3 cellular contexts compared by ENCODE assay signal in genomic region chr13:71219671-71220070, GRCh38.
A peak's percentile ranks its signal among the peaks of the same experiment; 100 is the strongest.
TF ChIP-seq lines count a peak whose summit lies in the region.

No MANE protein-coding gene starts in this region.

TF ChIP-seq in SK-N-SH treated with all-trans-retinoic acid at 6 μM for 48 hours, 23 proteins besides CTCF, POLR2A, EP300 and RAD21:
- TF ChIP-seq ARNTL (CRISPR knock-in tag; IDR thresholded peaks at IDR 0.05; ENCODE audit: borderline replicate concordance, low read depth) (no peak), ISL1 (CRISPR knock-in tag; IDR thresholded peaks at IDR 0.05) (peak; percentile 35; the same call in 1 of the 2 replicates), ZC3H10 (CRISPR knock-in tag; IDR thresholded peaks at IDR 0.05) (no peak), OSR1 (CRISPR knock-in tag; IDR thresholded peaks at IDR 0.05) (no peak)

TF ChIP-seq in SK-N-SH, 30 proteins besides CTCF, POLR2A, EP300 and RAD21:
- TF ChIP-seq ZBTB33 (IDR thresholded peaks at IDR 0.05; ENCODE audit: borderline replicate concordance, low read depth) (no peak), REST (IDR thresholded peaks at IDR 0.05; ENCODE audit: low read depth, low read length) (no peak), EZH2phosphoT487 (IDR thresholded peaks at IDR 0.05; ENCODE audit: borderline replicate concordance, low read depth) (no peak), PBX3 (IDR thresholded peaks at IDR 0.05) (no peak), IRF3 (IDR thresholded peaks at IDR 0.05; ENCODE audit: low read depth, low read length) (no peak), ELF1 (IDR thresholded peaks at IDR 0.05) (no peak), TEAD4 (IDR thresholded peaks at IDR 0.05; ENCODE audit: borderline replicate concordance, insufficient read depth) (no peak), USF2 (IDR thresholded peaks at IDR 0.05; ENCODE audit: borderline replicate concordance, low read depth, low read length) (no peak)

TF ChIP-seq in H1, 55 proteins besides CTCF, POLR2A, EP300 and RAD21:
- TF ChIP-seq GABPA (IDR thresholded peaks at IDR 0.05; ENCODE audit: borderline replicate concordance, insufficient read depth, low read length) (no peak), SP1 (IDR thresholded peaks at IDR 0.05; ENCODE audit: low read depth, low read length) (no peak), SIX5 (IDR thresholded peaks at IDR 0.05; ENCODE audit: low read depth, low read length) (no peak), POU5F1 (IDR thresholded peaks at IDR 0.05; ENCODE audit: low read depth, low read length) (no peak), ASH2L (IDR thresholded peaks at IDR 0.05; ENCODE audit: low read length) (no peak), BACH1 (IDR thresholded peaks at IDR 0.05; ENCODE audit: low read length) (no peak), RBBP5 (IDR thresholded peaks at IDR 0.05; ENCODE audit: borderline replicate concordance, low read depth, low read length) (no peak), CHD2 (IDR thresholded peaks at IDR 0.05; ENCODE audit: low read length) (no peak), MAFK (IDR thresholded peaks at IDR 0.05; ENCODE audit: low read depth, low read length) (no peak), YY1 (IDR thresholded peaks at IDR 0.05; ENCODE audit: low read depth, low read length) (no peak), GTF2F1 (IDR thresholded peaks at IDR 0.05; ENCODE audit: borderline replicate concordance, low read depth, low read length) (no peak), SRF (IDR thresholded peaks at IDR 0.05; ENCODE audit: low read depth, low read length) (no peak)
